18 cellular contexts compared by ENCODE assay signal in the genomic region with DNA sequence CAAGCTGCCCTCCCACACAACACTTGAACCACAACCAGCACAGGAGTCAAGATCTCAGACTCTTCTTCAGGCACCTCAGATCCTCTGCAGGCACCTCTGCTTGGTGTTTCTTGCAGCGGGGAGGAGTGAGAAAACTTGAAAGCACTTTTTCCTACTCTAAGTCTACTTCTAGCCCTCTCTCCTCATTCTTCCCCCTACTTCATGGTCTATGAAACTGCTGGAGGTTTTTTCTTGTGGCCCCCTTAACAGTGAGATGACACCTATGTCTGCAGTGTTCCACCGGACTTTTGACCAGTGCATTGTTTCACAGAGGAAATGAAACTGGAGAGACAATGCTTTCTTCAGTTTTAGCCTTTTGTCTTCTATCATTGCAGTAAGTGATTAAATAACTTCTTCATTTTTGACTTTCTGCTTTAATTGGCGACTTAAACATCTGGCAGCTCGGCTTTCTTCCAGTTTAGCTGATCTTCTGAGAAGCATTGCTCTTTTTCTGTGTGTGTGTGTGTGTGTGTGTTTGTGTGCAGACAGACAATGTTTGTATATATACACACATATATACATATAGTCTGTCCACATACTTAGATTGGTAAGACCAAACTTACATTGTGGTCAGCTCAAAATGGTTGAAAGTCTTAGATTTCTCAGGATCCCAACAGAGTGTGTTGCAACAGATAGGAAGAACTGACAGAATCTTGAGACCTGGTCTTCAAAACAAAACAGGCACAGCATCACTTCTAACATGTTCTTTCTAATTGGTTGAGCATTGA.
A peak's percentile ranks its signal among the peaks of the same experiment; 100 is the strongest.
DNase-seq lines count a peak whose midpoint lies in the region; ATAC-seq, FAIRE-seq and TF ChIP-seq lines count a peak whose summit lies in the region.
"Had no signal": no experiment of that assay in that cellular context is flagged by ENCODE, and none has a peak within 500 bp of the region (broad histone marks: within the 10 kb centered on the region; RNA-seq: fewer than 3 reads in every experiment).

No MANE protein-coding gene starts in this region.

- H3K27ac ChIP-seq in KMS-11: peak overlapping the region; percentile 63
- H3K27ac ChIP-seq: left lung had no signal

- H3K9ac ChIP-seq in KMS-11: no peak overlapping the region; the same call in 1 of the 2 replicates

- ATAC-seq in GM19023 (IDR thresholded peaks at IDR 0.05; ENCODE audit: unreplicated experiment) (peak; percentile 76), HG02885 (IDR thresholded peaks at IDR 0.05; ENCODE audit: poor library complexity, unreplicated experiment) (peak; percentile 71), mucosa of descending colon (no peak)
- ATAC-seq: left lung; stimulated activated memory B cell treated with anti-CD40 and anti-IgM and Interleukin-4, amounts not matched to agents 10 μg/mL and 1 μg/mL and 100 μg/mL, for 72 hours had no signal

- no peaks in the 10 kb centered on the region for H4K20me1 ChIP-seq in KMS-11 (ENCODE audit: insufficient read depth)

- no peaks in the 10 kb centered on the region for H3K79me2 ChIP-seq in KMS-11 (ENCODE audit: insufficient read depth, low read depth)

- peaks cover 41% of the 10 kb centered on the region for H3K4me1 ChIP-seq in KMS-11 (ENCODE audit: low read depth, poor library complexity, severe bottlenecking)
- H3K4me1 ChIP-seq in mucosa of descending colon (ENCODE audit: low read depth): no peaks in the 10 kb centered on the region
- H3K4me1 ChIP-seq: left lung had no signal

- H3K9me3 ChIP-seq in mucosa of descending colon: no peaks in the 10 kb centered on the region
- H3K9me3 ChIP-seq: left lung had no signal

- no peak for FAIRE-seq in HTR-8/SVneo (lab: Jason Lieb, UNC)
- FAIRE-seq: H1 had no signal

- peak overlapping the region; percentile 76 for H2AFZ ChIP-seq in KMS-11 (ENCODE audit: low read depth)

- intact Hi-C loops in mucosa of descending colon (cut with DNase I, micrococcal nuclease): no loop called here

- DNase-seq in GM06990 (ENCODE audit: extremely low read depth, insufficient read length): peak; percentile 18
- no peak for DNase-seq in activated CD4-positive, alpha-beta T cell treated with anti-CD3 and anti-CD28 coated beads, Interleukin-2, amount 50 U/mL, for 1 hour
- no peak for DNase-seq in mucosa of descending colon
- DNase-seq in HTR-8/SVneo (ENCODE audit: insufficient read length, low spot score): no peak
- no peak for DNase-seq in SW480 (ENCODE audit: low spot score)
- DNase-seq: activated gamma-delta T cell, cerebellar nuclear complex, DMS53, left lung, NCI-H2081, NCI-H524, T-helper 1 cell had no signal

- H3K4me3 ChIP-seq in GM06990 (replicated peaks; ENCODE audit: low read depth, low read length) (no peak overlapping the region), KMS-11 (IDR thresholded peaks at IDR 0.05; ENCODE audit: insufficient read depth, low read depth, low read length) (peak overlapping the region; percentile 76), mucosa of descending colon (no peak overlapping the region)
- H3K4me3 ChIP-seq: left lung, smooth muscle cell had no signal

- TF ChIP-seq CTCF in GM06990 (IDR thresholded peaks at IDR 0.05; ENCODE audit: insufficient read depth, low read length, poor library complexity, severe bottlenecking) (no peak), KMS-11 (conservative IDR thresholded peaks at IDR 0.05; ENCODE audit: low read depth, low read length) (no peak), mucosa of descending colon (IDR thresholded peaks at IDR 0.05) (no peak)

- no peaks in the 10 kb centered on the region for H3K27me3 ChIP-seq in GM06990 (replicated peaks; ENCODE audit: control insufficient read depth, insufficient read depth, low read length)
- H3K27me3 ChIP-seq in KMS-11 (ENCODE audit: insufficient read depth, low read depth): no peaks in the 10 kb centered on the region
- H3K27me3 ChIP-seq: left lung had no signal

- H3K4me2 ChIP-seq in KMS-11: peak overlapping the region; percentile 88
- H3K4me2 ChIP-seq: smooth muscle cell had no signal

- H3K36me3 ChIP-seq in GM06990 (ENCODE audit: control insufficient read depth, insufficient read depth, low read length) (no peaks in the 10 kb centered on the region), KMS-11 (ENCODE audit: insufficient read depth) (no peaks in the 10 kb centered on the region), mucosa of descending colon (ENCODE audit: low read depth) (no peaks in the 10 kb centered on the region)
- H3K36me3 ChIP-seq: left lung had no signal
